Comparison of ENCODE assay signal across 32 cellular contexts in genomic region chr11:21465920-21466319, GRCh38.
"Had no signal": no experiment of that assay in that cellular context is flagged by ENCODE, and none has a peak within 500 bp of the region (broad histone marks: within the 10 kb centered on the region; RNA-seq: fewer than 3 reads in every experiment).

No MANE protein-coding gene starts in this region.

- DNase-seq: activated CD4-positive, alpha-beta memory T cell treated with anti-CD3 and anti-CD28 coated beads, Interleukin-2, amount 10 ng/mL, durations not matched to agents 7 days and 5 days; activated CD4-positive, alpha-beta T cell treated with anti-CD3 and anti-CD28 coated beads for 1 hour; activated CD4-positive, alpha-beta T cell treated with anti-CD3 and anti-CD28 coated beads for 4 hours; activated CD4-positive, alpha-beta T cell treated with anti-CD3 and anti-CD28 coated beads, Interleukin-2, amount 10 ng/mL, durations not matched to agents 7 days and 5 days; activated CD4-positive, alpha-beta T cell treated with anti-CD3 and anti-CD28 coated beads, Interleukin-2, amount 50 U/mL, for 4 hours; activated CD8-positive, alpha-beta memory T cell treated with anti-CD3 and anti-CD28 coated beads, Interleukin-2, amount 50 U/mL, for 48 hours; activated gamma-delta T cell; activated naive CD4-positive, alpha-beta T cell; activated naive CD4-positive, alpha-beta T cell treated with anti-CD3 and anti-CD28 coated beads, Interleukin-2, amount 10 ng/mL, durations not matched to agents 7 days and 5 days; activated naive CD8-positive, alpha-beta T cell treated with anti-CD3 and anti-CD28 coated beads, Interleukin-2, amount 10 ng/mL, durations not matched to agents 7 days and 5 days; activated T-cell treated with anti-CD3 and anti-CD28 coated beads for 4 hours; activated T-cell treated with anti-CD3 and anti-CD28 coated beads, Interleukin-2, amount 50 U/mL, for 24 hours; activated T-cell treated with anti-CD3 and anti-CD28 coated beads, Interleukin-2, amount 50 U/mL, for 72 hours; central memory CD4-positive, alpha-beta T cell; cerebellar nuclear complex; colonic mucosa; effector CD8-positive, alpha-beta T cell; esophagus squamous epithelium; heart left ventricle; T-helper 2 cell had no signal

- H3K4me1 Mint-ChIP-seq: activated CD4-positive, alpha-beta memory T cell treated with anti-CD3 and anti-CD28 coated beads, Interleukin-2, amount 10 ng/mL, durations not matched to agents 7 days and 5 days; activated CD4-positive, alpha-beta T cell treated with anti-CD3 and anti-CD28 coated beads, Interleukin-2, amount 10 ng/mL, durations not matched to agents 7 days and 5 days; activated naive CD4-positive, alpha-beta T cell treated with anti-CD3 and anti-CD28 coated beads, Interleukin-2, amount 10 ng/mL, durations not matched to agents 7 days and 5 days; activated naive CD8-positive, alpha-beta T cell treated with anti-CD3 and anti-CD28 coated beads, Interleukin-2, amount 10 ng/mL, durations not matched to agents 7 days and 5 days had no signal

- H3K4me1 ChIP-seq: ascending aorta, breast epithelium, colonic mucosa, esophagus squamous epithelium, heart left ventricle had no signal

- FAIRE-seq: endometrium, endothelial cell of umbilical vein, frontal cortex, TTC549 had no signal

- H3K27me3 Mint-ChIP-seq: activated CD4-positive, alpha-beta memory T cell treated with anti-CD3 and anti-CD28 coated beads, Interleukin-2, amount 10 ng/mL, durations not matched to agents 7 days and 5 days; activated CD4-positive, alpha-beta T cell treated with anti-CD3 and anti-CD28 coated beads, Interleukin-2, amount 10 ng/mL, durations not matched to agents 7 days and 5 days; activated naive CD4-positive, alpha-beta T cell treated with anti-CD3 and anti-CD28 coated beads, Interleukin-2, amount 10 ng/mL, durations not matched to agents 7 days and 5 days; activated naive CD8-positive, alpha-beta T cell treated with anti-CD3 and anti-CD28 coated beads, Interleukin-2, amount 10 ng/mL, durations not matched to agents 7 days and 5 days; activated T-cell treated with anti-CD3 and anti-CD28 coated beads, Interleukin-2, amount 50 U/mL, for 24 hours; brain had no signal

- ATAC-seq: activated naive CD4-positive, alpha-beta T cell treated with anti-CD3 and anti-CD28 coated beads, Interleukin-2, amount 50 U/mL, for 72 hours; activated T-cell treated with anti-CD3 and anti-CD28 coated beads, Interleukin-2, amount 50 U/mL, for 72 hours; heart left ventricle; WTC11 had no signal

- H3K27me3 ChIP-seq: ascending aorta, breast epithelium, cardiac muscle cell, colonic mucosa, esophagus squamous epithelium, heart left ventricle had no signal

- H3K36me3 Mint-ChIP-seq: activated naive CD4-positive, alpha-beta T cell treated with anti-CD3 and anti-CD28 coated beads, Interleukin-2, amount 10 ng/mL, durations not matched to agents 7 days and 5 days; activated naive CD4-positive, alpha-beta T cell treated with anti-CD3 and anti-CD28 coated beads, Interleukin-2, amount 50 U/mL, for 72 hours; activated naive CD8-positive, alpha-beta T cell treated with anti-CD3 and anti-CD28 coated beads, Interleukin-2, amount 10 ng/mL, durations not matched to agents 7 days and 5 days; brain; WTC11 had no signal

- H3K9me3 ChIP-seq: ascending aorta, breast epithelium, colonic mucosa, esophagus squamous epithelium had no signal

- H3K9me3 Mint-ChIP-seq: activated naive CD8-positive, alpha-beta T cell treated with anti-CD3 and anti-CD28 coated beads, Interleukin-2, amount 10 ng/mL, durations not matched to agents 7 days and 5 days had no signal

- H3K27ac Mint-ChIP-seq: activated CD4-positive, alpha-beta memory T cell treated with anti-CD3 and anti-CD28 coated beads, Interleukin-2, amount 10 ng/mL, durations not matched to agents 7 days and 5 days; activated CD4-positive, alpha-beta T cell treated with anti-CD3 and anti-CD28 coated beads, Interleukin-2, amount 10 ng/mL, durations not matched to agents 7 days and 5 days; activated naive CD4-positive, alpha-beta T cell treated with anti-CD3 and anti-CD28 coated beads, Interleukin-2, amount 10 ng/mL, durations not matched to agents 7 days and 5 days; activated naive CD4-positive, alpha-beta T cell treated with anti-CD3 and anti-CD28 coated beads, Interleukin-2, amount 50 U/mL, for 72 hours; activated naive CD8-positive, alpha-beta T cell treated with anti-CD3 and anti-CD28 coated beads, Interleukin-2, amount 10 ng/mL, durations not matched to agents 7 days and 5 days; activated T-cell treated with anti-CD3 and anti-CD28 coated beads, Interleukin-2, amount 50 U/mL, for 24 hours; activated T-cell treated with anti-CD3 and anti-CD28 coated beads, Interleukin-2, amount 50 U/mL, for 72 hours; brain; WTC11 had no signal

- H3K36me3 ChIP-seq: ascending aorta, breast epithelium, cardiac muscle cell, colonic mucosa, esophagus squamous epithelium, heart left ventricle had no signal

- H3K4me3 Mint-ChIP-seq: activated CD4-positive, alpha-beta memory T cell treated with anti-CD3 and anti-CD28 coated beads, Interleukin-2, amount 10 ng/mL, durations not matched to agents 7 days and 5 days; activated CD4-positive, alpha-beta T cell treated with anti-CD3 and anti-CD28 coated beads, Interleukin-2, amount 10 ng/mL, durations not matched to agents 7 days and 5 days; activated naive CD4-positive, alpha-beta T cell treated with anti-CD3 and anti-CD28 coated beads, Interleukin-2, amount 10 ng/mL, durations not matched to agents 7 days and 5 days; activated naive CD8-positive, alpha-beta T cell treated with anti-CD3 and anti-CD28 coated beads, Interleukin-2, amount 10 ng/mL, durations not matched to agents 7 days and 5 days; activated T-cell treated with anti-CD3 and anti-CD28 coated beads, Interleukin-2, amount 50 U/mL, for 24 hours; activated T-cell treated with anti-CD3 and anti-CD28 coated beads, Interleukin-2, amount 50 U/mL, for 72 hours; brain; WTC11 had no signal

- H3K4me3 ChIP-seq: ascending aorta, breast epithelium, cardiac muscle cell, colonic mucosa, esophagus squamous epithelium, heart left ventricle had no signal

- H3K27ac ChIP-seq: ascending aorta, breast epithelium, cardiac muscle cell, colonic mucosa, epithelial cell of prostate, esophagus squamous epithelium, heart left ventricle, VCaP had no signal
